In the genomic region with DNA sequence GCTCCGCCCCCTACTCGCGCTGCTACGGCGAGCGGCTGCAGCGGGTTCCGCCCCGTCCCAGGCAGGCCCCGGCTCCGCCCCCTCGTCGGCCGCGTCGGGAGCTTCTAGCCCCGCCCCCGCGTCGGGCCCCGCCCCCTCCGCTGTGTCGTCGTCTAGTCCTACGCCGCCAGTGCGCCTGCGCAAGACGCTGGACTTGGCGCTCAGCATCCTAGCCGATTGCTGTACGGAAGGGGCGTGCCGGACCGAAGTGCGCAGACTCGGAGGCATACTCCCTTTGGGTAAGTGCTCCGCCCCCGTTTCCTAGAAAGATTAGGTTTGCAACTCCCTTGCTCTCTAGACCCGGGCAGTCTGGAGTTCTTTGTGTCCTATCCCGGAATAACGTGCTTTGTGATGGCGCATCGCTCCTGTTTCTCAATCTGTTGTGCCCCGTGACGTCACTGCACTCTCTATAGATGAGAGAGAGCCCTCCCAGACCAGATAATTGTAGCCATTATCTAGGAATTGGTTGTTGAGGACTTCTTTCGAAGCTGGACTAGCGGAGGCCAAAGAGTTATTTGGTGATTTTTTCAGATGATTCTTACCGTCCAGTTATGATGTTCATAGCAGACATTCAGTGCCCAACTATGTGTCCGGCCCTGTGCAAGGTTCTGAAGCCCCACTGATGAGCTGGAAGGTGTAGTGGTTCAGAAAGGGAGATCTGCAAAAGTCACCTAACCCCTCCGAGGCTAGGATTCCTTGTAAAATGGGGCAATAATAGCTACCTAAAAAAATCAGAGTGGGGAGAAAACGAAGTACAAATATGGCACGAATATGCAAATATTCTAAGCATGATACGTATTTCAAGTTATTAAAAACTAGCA, we compare ENCODE assay signal across 8 cellular contexts. TPM values are rescaled to one million over a fixed set of nuclear protein-coding genes. Genes with fewer than 3 reads are reported as not detected.
A peak's percentile ranks its signal among the peaks of the same experiment; 100 is the strongest.
DNase-seq lines count a peak whose midpoint lies in the region; ATAC-seq, FAIRE-seq and TF ChIP-seq lines count a peak whose summit lies in the region.

No MANE protein-coding gene starts in this region.

- ATAC-seq in GM19025 (IDR thresholded peaks at IDR 0.05; ENCODE audit: low read depth, unreplicated experiment) (peak; percentile 72), HG03342 (IDR thresholded peaks at IDR 0.05; ENCODE audit: unreplicated experiment) (peak; percentile 67)

- H3K36me3 ChIP-seq in keratinocyte (ENCODE audit: control insufficient read depth in 2 of 2, extremely low read depth in 1 of 2, insufficient read depth in 2 of 2, low read length in 2 of 2): peaks cover 11 to 24% of the 10 kb centered on the region in 2 experiments

- TF ChIP-seq CTCF in AG09309 (IDR thresholded peaks at IDR 0.05; ENCODE audit: control insufficient read depth, insufficient read depth, low read depth, low read length, missing control alignments) (no peak), keratinocyte (optimal IDR thresholded peaks at IDR 0.05 in 1 of 3, IDR thresholded peaks at IDR 0.05 in 1 of 3, conservative IDR thresholded peaks at IDR 0.05 in 1 of 3; ENCODE audit: extremely low read depth in 1 of 3, insufficient read depth in 2 of 3, low read length in 3 of 3) (no peak)

- peak overlapping the region; percentile 99 for H3K27ac ChIP-seq in keratinocyte (ENCODE audit: control insufficient read depth, insufficient read depth, low read length)

- H3K9me1 ChIP-seq in keratinocyte (ENCODE audit: control insufficient read depth, extremely low read depth, insufficient read depth, low read length): peaks cover 2% of the 10 kb centered on the region

- peaks cover 39% of the 10 kb centered on the region for H3K79me2 ChIP-seq in keratinocyte (ENCODE audit: control insufficient read depth, insufficient read depth, low read length)

- H3K4me3 ChIP-seq in AG09309 (ENCODE audit: control insufficient read depth, low read depth, low read length) (peak overlapping the region; percentile 76), keratinocyte (ENCODE audit: control insufficient read depth in 2 of 3, extremely low read depth in 1 of 3, insufficient read depth in 2 of 3, low read depth in 1 of 3, low read length in 3 of 3) (peak overlapping the region; percentile 75 to 96 (median 95))

- FAIRE-seq in keratinocyte (lab: Jason Lieb, UNC): peak; percentile 64

- dilution Hi-C loops in keratinocyte (cut with MboI; ENCODE audit: extremely low pct_ligation_motif_present, low sequenced_read_pairs): no loop called here

- peak; percentile 97 for DNase-seq in AG09309 (ENCODE audit: low read depth)
- DNase-seq in NCI-H446 (lab: John Stamatoyannopoulos, UW): peak; percentile 96 to 99
- peak; percentile 100 for DNase-seq in activated CD4-positive, CD25-positive, alpha-beta regulatory T cell treated with anti-CD3 and anti-CD28 coated beads, Interleukin-2, amount 50 U/mL, for 72 hours
- peak; percentile 89 to 93 for DNase-seq in cerebellar nuclear complex (lab: John Stamatoyannopoulos, UW)
- peak; percentile 94 for DNase-seq in keratinocyte (ENCODE audit: low read depth, low spot score)
- peak; percentile 98 to 100 (median 100) for DNase-seq in stimulated activated CD4-positive, alpha-beta T cell treated with anti-CD3 and anti-CD28 coated beads, Interleukin-12 subunit alpha, Interleukin-12 subunit beta, amount 100 ng/mL, for 48 hours (ENCODE audit: low read depth in 2 of 3, low spot score in 1 of 3)

- H4K20me1 ChIP-seq in keratinocyte (ENCODE audit: control insufficient read depth, extremely low read depth, insufficient read depth, low read length): peaks cover 9% of the 10 kb centered on the region

- H3K4me1 ChIP-seq in keratinocyte (ENCODE audit: control insufficient read depth, extremely low read depth, insufficient read depth, low read length): peaks cover 42% of the 10 kb centered on the region

- peak overlapping the region; percentile 94 for H3K9ac ChIP-seq in keratinocyte (ENCODE audit: control insufficient read depth, extremely low read depth, insufficient read depth, low read length)

- H2AFZ ChIP-seq in keratinocyte (ENCODE audit: control insufficient read depth, low read length): peak overlapping the region; percentile 96

- H3K9me3 ChIP-seq in keratinocyte (ENCODE audit: control insufficient read depth, low read depth, low read length): no peaks in the 10 kb centered on the region

- H3K27me3 ChIP-seq in keratinocyte (ENCODE audit: control insufficient read depth, extremely low read depth, insufficient read depth, low read length): no peaks in the 10 kb centered on the region

- H3K4me2 ChIP-seq in keratinocyte (ENCODE audit: control insufficient read depth, extremely low read depth, insufficient read depth, low read depth, low read length): peak overlapping the region; percentile 100

RNA-seq across cellular contexts. Expression of gene ARMC5, which starts 0.7 kb away (rescaled TPM):
- 3.0 to 4.4 TPM (median 3.8 TPM) in 3 replicates for polyA plus RNA-seq in keratinocyte
- 6.1 TPM for polyA plus RNA-seq in keratinocyte (2011; ENCODE audit: low read depth)
- polyA plus RNA-seq in keratinocyte (2011; cell fraction: cytosol; rRNA removed): 1.2 and 3.6 TPM in 2 replicates
- 8.9 and 12.5 TPM in 2 replicates for polyA plus RNA-seq in keratinocyte (2011; cell fraction: nucleus; rRNA removed)
- polyA plus RNA-seq in keratinocyte (2012; ENCODE audit: low replicate concordance): 6.2 and 7.6 TPM in 2 replicates
- 1.9 to 10.4 TPM (median 3.2 TPM) in 3 replicates for polyA minus RNA-seq in keratinocyte
- 9.0 TPM for polyA minus RNA-seq in keratinocyte (2011; cell fraction: cytosol; rRNA and poly(A)+ RNA removed)
- 6.1 and 9.2 TPM in 2 replicates for polyA minus RNA-seq in keratinocyte (2011; cell fraction: nucleus; rRNA and poly(A)+ RNA removed)

RNA-seq across cellular contexts. Expression of gene TGFB1I1, which starts 12.0 kb away (rescaled TPM):
- 3.7 to 14.0 TPM (median 5.5 TPM) in 3 replicates for polyA plus RNA-seq in keratinocyte
- 1.1 TPM for polyA plus RNA-seq in keratinocyte (2011; ENCODE audit: low read depth)
- 9.0 and 12.1 TPM in 2 replicates for polyA plus RNA-seq in keratinocyte (2011; cell fraction: cytosol; rRNA removed)
- 11.4 and 14.5 TPM in 2 replicates for polyA plus RNA-seq in keratinocyte (2011; cell fraction: nucleus; rRNA removed)
- polyA plus RNA-seq in keratinocyte (2012; ENCODE audit: low replicate concordance): 4.3 and 20.4 TPM in 2 replicates
- 4.4 to 17.5 TPM (median 5.2 TPM) in 3 replicates for polyA minus RNA-seq in keratinocyte
- 17.8 TPM for polyA minus RNA-seq in keratinocyte (2011; cell fraction: cytosol; rRNA and poly(A)+ RNA removed)
- 2.8 and 5.0 TPM in 2 replicates for polyA minus RNA-seq in keratinocyte (2011; cell fraction: nucleus; rRNA and poly(A)+ RNA removed)

RNA-seq across cellular contexts. Expression of gene ZNF843, which starts 17.4 kb away (rescaled TPM):
- 0.08 to 0.12 TPM (median 0.10 TPM) in 3 replicates for polyA plus RNA-seq in keratinocyte
- polyA plus RNA-seq in keratinocyte (2011; ENCODE audit: low read depth): 0.12 TPM
- polyA plus RNA-seq in keratinocyte (2011; cell fraction: cytosol; rRNA removed): 0.06 and 0.18 TPM in 2 replicates
- 0.14 and 0.23 TPM in 2 replicates for polyA plus RNA-seq in keratinocyte (2011; cell fraction: nucleus; rRNA removed)
- polyA plus RNA-seq in keratinocyte (2012; ENCODE audit: low replicate concordance): 0.13 and 0.48 TPM in 2 replicates
- polyA minus RNA-seq in keratinocyte: 0.07 TPM in 1 of 3 replicates, not detected in the others
- polyA minus RNA-seq in keratinocyte (2011; cell fraction: cytosol; rRNA and poly(A)+ RNA removed): not detected
- polyA minus RNA-seq in keratinocyte (2011; cell fraction: nucleus; rRNA and poly(A)+ RNA removed): 0.32 TPM in 1 of 2 replicates, not detected in the other

RNA-seq across cellular contexts. Expression of gene SLC5A2, which starts 23.0 kb away (rescaled TPM):
- polyA plus RNA-seq in keratinocyte: 0.03 TPM in 2 of 3 replicates, not detected in the other
- polyA plus RNA-seq in keratinocyte (2011; ENCODE audit: low read depth): not detected
- not detected in 2 replicates for polyA plus RNA-seq in keratinocyte (2011; cell fraction: cytosol; rRNA removed)
- polyA plus RNA-seq in keratinocyte (2011; cell fraction: nucleus; rRNA removed): 0.04 TPM in 1 of 2 replicates, not detected in the other
- polyA plus RNA-seq in keratinocyte (2012; ENCODE audit: low replicate concordance): 0.89 TPM in 1 of 2 replicates, not detected in the other
- polyA minus RNA-seq in keratinocyte: not detected in 3 replicates
- not detected for polyA minus RNA-seq in keratinocyte (2011; cell fraction: cytosol; rRNA and poly(A)+ RNA removed)
- not detected in 2 replicates for polyA minus RNA-seq in keratinocyte (2011; cell fraction: nucleus; rRNA and poly(A)+ RNA removed)

RNA-seq across cellular contexts. Expression of gene COX6A2, which starts 31.8 kb away (rescaled TPM):
- polyA plus RNA-seq in keratinocyte: not detected in 3 replicates
- not detected for polyA plus RNA-seq in keratinocyte (2011; ENCODE audit: low read depth)
- not detected in 2 replicates for polyA plus RNA-seq in keratinocyte (2011; cell fraction: cytosol; rRNA removed)
- polyA plus RNA-seq in keratinocyte (2011; cell fraction: nucleus; rRNA removed): not detected in 2 replicates
- not detected in 2 replicates for polyA plus RNA-seq in keratinocyte (2012; ENCODE audit: low replicate concordance)
- polyA minus RNA-seq in keratinocyte: not detected in 3 replicates
- polyA minus RNA-seq in keratinocyte (2011; cell fraction: cytosol; rRNA and poly(A)+ RNA removed): not detected
- not detected in 2 replicates for polyA minus RNA-seq in keratinocyte (2011; cell fraction: nucleus; rRNA and poly(A)+ RNA removed)

Comparison
In these comparisons a context has a peak if more than half of its experiments do, and no peak if none do; other contexts are left out.
1. Peak in every context shown above with its lines: DNase-seq, ATAC-seq, H3K4me3 ChIP-seq and H3K27ac ChIP-seq.